Comparison of ENCODE assay signal across 1 cellular context in the genomic region with DNA sequence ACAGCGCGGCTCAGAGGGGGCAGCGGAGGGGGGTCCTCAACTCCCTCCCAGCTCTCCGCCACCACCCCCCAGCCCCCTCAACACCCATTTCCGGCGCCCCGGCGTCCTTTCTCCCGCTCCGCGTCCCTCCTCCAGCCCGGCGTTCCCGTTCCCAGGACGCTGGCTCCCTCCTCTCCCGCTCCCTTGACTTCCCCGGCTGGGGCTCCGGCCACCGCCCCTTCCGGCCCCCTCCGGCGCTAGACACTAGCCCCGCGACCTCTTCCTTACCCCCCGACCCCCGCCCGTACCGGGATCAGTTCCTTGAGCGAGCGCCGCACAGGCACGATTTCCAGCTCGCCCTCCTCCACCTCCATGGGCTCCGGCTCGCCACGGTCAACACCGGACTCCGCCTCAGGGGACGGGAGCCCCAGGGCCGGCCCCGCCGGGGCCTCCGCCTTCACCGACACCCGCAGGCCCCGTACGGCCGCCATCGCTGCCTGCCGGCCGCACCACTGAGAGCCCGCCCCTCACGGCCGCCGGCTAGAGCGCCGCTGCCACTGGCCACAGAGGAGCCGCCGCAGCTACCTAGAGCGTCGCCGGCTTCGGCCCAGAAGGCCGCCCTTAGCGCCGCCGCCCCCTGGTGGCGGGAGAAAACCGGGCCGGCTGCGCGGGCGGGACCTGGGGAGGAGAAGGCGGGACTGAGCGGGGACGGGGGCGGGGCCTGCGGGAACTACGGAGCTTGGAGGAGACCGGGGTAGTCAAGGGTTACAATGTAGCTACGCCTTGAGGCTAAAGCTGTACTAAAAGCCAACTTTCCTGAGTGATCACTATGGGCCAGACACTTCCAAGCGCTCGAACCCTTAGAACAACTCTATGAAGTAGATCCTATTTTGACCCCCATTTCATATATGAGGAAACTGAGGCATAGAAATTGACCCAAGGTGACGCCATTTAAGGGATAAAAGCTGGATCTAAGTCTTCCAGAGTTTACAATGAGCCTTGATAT.
TF ChIP-seq lines count a peak whose summit lies in the region.

A gene with protein sequence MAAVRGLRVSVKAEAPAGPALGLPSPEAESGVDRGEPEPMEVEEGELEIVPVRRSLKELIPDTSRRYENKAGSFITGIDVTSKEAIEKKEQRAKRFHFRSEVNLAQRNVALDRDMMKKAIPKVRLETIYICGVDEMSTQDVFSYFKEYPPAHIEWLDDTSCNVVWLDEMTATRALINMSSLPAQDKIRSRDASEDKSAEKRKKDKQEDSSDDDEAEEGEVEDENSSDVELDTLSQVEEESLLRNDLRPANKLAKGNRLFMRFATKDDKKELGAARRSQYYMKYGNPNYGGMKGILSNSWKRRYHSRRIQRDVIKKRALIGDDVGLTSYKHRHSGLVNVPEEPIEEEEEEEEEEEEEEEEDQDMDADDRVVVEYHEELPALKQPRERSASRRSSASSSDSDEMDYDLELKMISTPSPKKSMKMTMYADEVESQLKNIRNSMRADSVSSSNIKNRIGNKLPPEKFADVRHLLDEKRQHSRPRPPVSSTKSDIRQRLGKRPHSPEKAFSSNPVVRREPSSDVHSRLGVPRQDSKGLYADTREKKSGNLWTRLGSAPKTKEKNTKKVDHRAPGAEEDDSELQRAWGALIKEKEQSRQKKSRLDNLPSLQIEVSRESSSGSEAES (minus strand): TSS at position 493 of the 985 bp plus-strand sequence. CDS start 23 bp downstream, at position 470.

TF ChIP-seq in K562, 482 proteins besides CTCF, POLR2A, EP300 and RAD21 (continued from another document and continues in another):
- TF ChIP-seq, protein P1, sequence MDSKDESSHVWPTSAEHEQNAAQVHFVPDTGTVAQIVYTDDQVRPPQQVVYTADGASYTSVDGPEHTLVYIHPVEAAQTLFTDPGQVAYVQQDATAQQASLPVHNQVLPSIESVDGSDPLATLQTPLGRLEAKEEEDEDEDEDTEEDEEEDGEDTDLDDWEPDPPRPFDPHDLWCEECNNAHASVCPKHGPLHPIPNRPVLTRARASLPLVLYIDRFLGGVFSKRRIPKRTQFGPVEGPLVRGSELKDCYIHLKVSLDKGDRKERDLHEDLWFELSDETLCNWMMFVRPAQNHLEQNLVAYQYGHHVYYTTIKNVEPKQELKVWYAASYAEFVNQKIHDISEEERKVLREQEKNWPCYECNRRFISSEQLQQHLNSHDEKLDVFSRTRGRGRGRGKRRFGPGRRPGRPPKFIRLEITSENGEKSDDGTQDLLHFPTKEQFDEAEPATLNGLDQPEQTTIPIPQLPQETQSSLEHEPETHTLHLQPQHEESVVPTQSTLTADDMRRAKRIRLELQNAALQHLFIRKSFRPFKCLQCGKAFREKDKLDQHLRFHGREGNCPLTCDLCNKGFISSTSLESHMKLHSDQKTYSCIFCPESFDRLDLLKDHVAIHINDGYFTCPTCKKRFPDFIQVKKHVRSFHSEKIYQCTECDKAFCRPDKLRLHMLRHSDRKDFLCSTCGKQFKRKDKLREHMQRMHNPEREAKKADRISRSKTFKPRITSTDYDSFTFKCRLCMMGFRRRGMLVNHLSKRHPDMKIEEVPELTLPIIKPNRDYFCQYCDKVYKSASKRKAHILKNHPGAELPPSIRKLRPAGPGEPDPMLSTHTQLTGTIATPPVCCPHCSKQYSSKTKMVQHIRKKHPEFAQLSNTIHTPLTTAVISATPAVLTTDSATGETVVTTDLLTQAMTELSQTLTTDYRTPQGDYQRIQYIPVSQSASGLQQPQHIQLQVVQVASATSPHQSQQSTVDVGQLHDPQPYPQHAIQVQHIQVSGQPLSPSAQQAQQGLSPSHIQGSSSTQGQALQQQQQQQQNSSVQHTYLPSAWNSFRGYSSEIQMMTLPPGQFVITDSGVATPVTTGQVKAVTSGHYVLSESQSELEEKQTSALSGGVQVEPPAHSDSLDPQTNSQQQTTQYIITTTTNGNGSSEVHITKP (IDR thresholded peaks at IDR 0.05; ENCODE audit: partially characterized antibody): no peak
- TF ChIP-seq NEUROD1 (IDR thresholded peaks at IDR 0.05; ENCODE audit: borderline replicate concordance, low read depth, low read length, partially characterized antibody) (peak; percentile 57), PCBP2 (IDR thresholded peaks at IDR 0.05; ENCODE audit: low read depth, low read length, poor library complexity, severe bottlenecking) (no peak), PHF8 (IDR thresholded peaks at IDR 0.05; ENCODE audit: borderline replicate concordance, low read length) (peak; percentile 96), MBD2 (IDR thresholded peaks at IDR 0.05; ENCODE audit: borderline replicate concordance, low read depth) (0 out of 2 replicates have a peak, but pooled peaks have one; percentile 24), MEIS2 (IDR thresholded peaks at IDR 0.05; ENCODE audit: partially characterized antibody) (no peak), RNF2 (IDR thresholded peaks at IDR 0.05) (peak; percentile 62; the same call in 1 of the 2 replicates), SMAD3 (CRISPR knock-in tag; conservative IDR thresholded peaks at IDR 0.05) (no peak), POLR2B (IDR thresholded peaks at IDR 0.05; ENCODE audit: low read depth, partially characterized antibody) (peak; percentile 71), ZNF583 (CRISPR knock-in tag; IDR thresholded peaks at IDR 0.05) (no peak), ZNF184 (CRISPR knock-in tag; IDR thresholded peaks at IDR 0.05) (no peak), ZNF354B (CRISPR knock-in tag; IDR thresholded peaks at IDR 0.05) (no peak), ZNF253 (CRISPR knock-in tag; conservative IDR thresholded peaks at IDR 0.05) (no peak), HNRNPH1 (optimal IDR thresholded peaks at IDR 0.05; ENCODE audit: low read depth, low read length) (no peak), SP2 (IDR thresholded peaks at IDR 0.05; ENCODE audit: extremely low read depth, low read depth, low read length, poor library complexity, severe bottlenecking) (peak; percentile 100), TAF1 (IDR thresholded peaks at IDR 0.05; ENCODE audit: control insufficient read depth, extremely low read depth, insufficient read depth, low read length, severe bottlenecking) (peak; percentile 87), PHF20 (IDR thresholded peaks at IDR 0.05; ENCODE audit: partially characterized antibody) (peak; percentile 68), ZFP30 (CRISPR knock-in tag; IDR thresholded peaks at IDR 0.05; ENCODE audit: borderline replicate concordance) (no peak), SMAD4 (CRISPR knock-in tag; conservative IDR thresholded peaks at IDR 0.05) (peak; percentile 89), CCNT2 (IDR thresholded peaks at IDR 0.05; ENCODE audit: borderline replicate concordance, extremely low read depth, insufficient read length, low read depth, low read length) (peak; percentile 92), OTX1 (CRISPR knock-in tag; IDR thresholded peaks at IDR 0.05) (no peak), POLR2H (tag; IDR thresholded peaks at IDR 0.05; ENCODE audit: low read depth) (peak; percentile 47; the same call in 1 of the 2 replicates), JUN (IDR thresholded peaks at IDR 0.05; ENCODE audit: borderline replicate concordance, low read depth, low read length) (0 out of 2 replicates have a peak, but pooled peaks have one; percentile 19), JUN (CRISPR knock-in tag; IDR thresholded peaks at IDR 0.05; ENCODE audit: borderline replicate concordance) (no peak), ELF1 (tag; IDR thresholded peaks at IDR 0.05) (no peak), ZNF436 (CRISPR knock-in tag; IDR thresholded peaks at IDR 0.05) (no peak), ZNF551 (CRISPR knock-in tag; IDR thresholded peaks at IDR 0.05) (no peak), HIVEP1 (CRISPR knock-in tag; IDR thresholded peaks at IDR 0.05) (no peak), ZNF316 (IDR thresholded peaks at IDR 0.05) (no peak), MTA3 (IDR thresholded peaks at IDR 0.05; ENCODE audit: borderline replicate concordance) (peak; percentile 51; the same call in 1 of the 2 replicates), HDAC8 (tag; IDR thresholded peaks at IDR 0.05) (no peak)
- TF ChIP-seq, protein P2, sequence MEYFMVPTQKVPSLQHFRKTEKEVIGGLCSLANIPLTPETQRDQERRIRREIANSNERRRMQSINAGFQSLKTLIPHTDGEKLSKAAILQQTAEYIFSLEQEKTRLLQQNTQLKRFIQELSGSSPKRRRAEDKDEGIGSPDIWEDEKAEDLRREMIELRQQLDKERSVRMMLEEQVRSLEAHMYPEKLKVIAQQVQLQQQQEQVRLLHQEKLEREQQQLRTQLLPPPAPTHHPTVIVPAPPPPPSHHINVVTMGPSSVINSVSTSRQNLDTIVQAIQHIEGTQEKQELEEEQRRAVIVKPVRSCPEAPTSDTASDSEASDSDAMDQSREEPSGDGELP (CRISPR knock-in tag; IDR thresholded peaks at IDR 0.05; ENCODE audit: borderline replicate concordance): peak; percentile 91
- TF ChIP-seq, protein P3, sequence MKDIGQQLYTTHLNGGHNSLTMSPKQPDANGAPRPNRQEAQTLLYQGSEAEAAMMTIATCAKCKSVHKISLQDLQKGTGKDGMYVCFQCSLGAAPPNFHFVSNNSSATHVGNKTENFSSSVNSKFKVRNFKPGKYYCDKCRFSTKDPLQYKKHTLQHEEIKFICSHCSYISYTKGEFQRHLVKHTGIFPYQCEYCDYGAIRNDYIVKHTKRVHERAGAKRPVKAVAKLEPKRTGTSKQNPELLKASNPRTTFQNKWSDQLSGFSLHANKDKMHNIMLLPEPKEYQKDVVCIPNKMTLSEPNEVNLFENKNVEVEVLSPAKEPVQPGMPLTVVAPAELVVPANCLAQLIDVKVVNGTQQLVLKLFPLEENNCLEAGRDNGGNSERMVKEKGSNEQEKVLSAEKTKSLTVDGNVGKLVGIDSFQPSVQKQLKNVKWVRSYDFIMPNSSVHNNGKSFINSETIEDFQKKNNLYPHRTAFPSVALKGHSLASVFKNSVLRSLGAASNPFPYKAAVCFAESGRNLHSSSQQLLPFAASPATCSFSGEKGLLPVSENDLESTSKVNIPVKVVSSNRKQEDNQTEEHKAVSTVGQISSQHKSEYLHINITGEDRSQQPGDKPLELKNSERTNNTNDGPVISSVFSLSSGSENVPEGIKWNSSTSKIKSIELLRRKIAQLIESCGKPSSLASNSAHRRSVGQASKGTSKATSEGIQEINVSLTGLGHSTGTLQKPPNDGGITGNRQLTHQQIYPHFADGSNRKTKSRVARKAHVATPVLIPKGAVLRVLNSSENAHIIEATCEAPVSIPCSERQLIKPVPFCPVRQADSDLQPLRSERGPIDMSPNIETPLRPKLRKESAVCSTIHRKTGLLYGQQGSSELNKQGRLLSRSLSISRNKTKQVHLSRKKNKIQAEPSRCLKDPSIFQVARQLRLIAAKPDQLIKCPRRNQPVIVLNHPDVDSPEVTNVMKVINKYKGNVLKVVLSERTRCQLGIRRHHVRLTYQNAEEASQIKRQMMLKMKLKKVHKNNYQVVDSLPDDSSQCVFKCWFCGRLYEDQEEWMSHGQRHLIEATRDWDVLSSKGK (CRISPR knock-in tag; IDR thresholded peaks at IDR 0.05): no peak
- TF ChIP-seq, protein P4, sequence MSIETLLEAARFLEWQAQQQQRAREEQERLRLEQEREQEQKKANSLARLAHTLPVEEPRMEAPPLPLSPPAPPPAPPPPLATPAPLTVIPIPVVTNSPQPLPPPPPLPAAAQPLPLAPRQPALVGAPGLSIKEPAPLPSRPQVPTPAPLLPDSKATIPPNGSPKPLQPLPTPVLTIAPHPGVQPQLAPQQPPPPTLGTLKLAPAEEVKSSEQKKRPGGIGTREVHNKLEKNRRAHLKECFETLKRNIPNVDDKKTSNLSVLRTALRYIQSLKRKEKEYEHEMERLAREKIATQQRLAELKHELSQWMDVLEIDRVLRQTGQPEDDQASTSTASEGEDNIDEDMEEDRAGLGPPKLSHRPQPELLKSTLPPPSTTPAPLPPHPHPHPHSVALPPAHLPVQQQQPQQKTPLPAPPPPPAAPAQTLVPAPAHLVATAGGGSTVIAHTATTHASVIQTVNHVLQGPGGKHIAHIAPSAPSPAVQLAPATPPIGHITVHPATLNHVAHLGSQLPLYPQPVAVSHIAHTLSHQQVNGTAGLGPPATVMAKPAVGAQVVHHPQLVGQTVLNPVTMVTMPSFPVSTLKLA (conservative IDR thresholded peaks at IDR 0.05): peak; percentile 27 to 83; a peak in 3 of 4 replicates
- TF ChIP-seq, protein P5, sequence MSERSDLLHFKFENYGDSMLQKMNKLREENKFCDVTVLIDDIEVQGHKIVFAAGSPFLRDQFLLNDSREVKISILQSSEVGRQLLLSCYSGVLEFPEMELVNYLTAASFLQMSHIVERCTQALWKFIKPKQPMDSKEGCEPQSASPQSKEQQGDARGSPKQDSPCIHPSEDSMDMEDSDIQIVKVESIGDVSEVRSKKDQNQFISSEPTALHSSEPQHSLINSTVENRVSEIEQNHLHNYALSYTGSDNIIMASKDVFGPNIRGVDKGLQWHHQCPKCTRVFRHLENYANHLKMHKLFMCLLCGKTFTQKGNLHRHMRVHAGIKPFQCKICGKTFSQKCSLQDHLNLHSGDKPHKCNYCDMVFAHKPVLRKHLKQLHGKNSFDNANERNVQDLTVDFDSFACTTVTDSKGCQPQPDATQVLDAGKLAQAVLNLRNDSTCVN (CRISPR knock-in tag; IDR thresholded peaks at IDR 0.05): no peak
- TF ChIP-seq, protein P6, sequence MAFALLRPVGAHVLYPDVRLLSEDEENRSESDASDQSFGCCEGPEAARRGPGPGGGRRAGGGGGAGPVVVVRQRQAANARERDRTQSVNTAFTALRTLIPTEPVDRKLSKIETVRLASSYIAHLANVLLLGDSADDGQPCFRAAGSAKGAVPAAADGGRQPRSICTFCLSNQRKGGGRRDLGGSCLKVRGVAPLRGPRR (CRISPR knock-in tag; IDR thresholded peaks at IDR 0.05): no peak
- TF ChIP-seq, protein P7, sequence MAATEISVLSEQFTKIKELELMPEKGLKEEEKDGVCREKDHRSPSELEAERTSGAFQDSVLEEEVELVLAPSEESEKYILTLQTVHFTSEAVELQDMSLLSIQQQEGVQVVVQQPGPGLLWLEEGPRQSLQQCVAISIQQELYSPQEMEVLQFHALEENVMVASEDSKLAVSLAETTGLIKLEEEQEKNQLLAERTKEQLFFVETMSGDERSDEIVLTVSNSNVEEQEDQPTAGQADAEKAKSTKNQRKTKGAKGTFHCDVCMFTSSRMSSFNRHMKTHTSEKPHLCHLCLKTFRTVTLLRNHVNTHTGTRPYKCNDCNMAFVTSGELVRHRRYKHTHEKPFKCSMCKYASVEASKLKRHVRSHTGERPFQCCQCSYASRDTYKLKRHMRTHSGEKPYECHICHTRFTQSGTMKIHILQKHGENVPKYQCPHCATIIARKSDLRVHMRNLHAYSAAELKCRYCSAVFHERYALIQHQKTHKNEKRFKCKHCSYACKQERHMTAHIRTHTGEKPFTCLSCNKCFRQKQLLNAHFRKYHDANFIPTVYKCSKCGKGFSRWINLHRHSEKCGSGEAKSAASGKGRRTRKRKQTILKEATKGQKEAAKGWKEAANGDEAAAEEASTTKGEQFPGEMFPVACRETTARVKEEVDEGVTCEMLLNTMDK (IDR thresholded peaks at IDR 0.05; ENCODE audit: borderline replicate concordance, insufficient read depth, low read depth, low read length, poor library complexity, severe bottlenecking): peak; percentile 96
- TF ChIP-seq, protein P8, sequence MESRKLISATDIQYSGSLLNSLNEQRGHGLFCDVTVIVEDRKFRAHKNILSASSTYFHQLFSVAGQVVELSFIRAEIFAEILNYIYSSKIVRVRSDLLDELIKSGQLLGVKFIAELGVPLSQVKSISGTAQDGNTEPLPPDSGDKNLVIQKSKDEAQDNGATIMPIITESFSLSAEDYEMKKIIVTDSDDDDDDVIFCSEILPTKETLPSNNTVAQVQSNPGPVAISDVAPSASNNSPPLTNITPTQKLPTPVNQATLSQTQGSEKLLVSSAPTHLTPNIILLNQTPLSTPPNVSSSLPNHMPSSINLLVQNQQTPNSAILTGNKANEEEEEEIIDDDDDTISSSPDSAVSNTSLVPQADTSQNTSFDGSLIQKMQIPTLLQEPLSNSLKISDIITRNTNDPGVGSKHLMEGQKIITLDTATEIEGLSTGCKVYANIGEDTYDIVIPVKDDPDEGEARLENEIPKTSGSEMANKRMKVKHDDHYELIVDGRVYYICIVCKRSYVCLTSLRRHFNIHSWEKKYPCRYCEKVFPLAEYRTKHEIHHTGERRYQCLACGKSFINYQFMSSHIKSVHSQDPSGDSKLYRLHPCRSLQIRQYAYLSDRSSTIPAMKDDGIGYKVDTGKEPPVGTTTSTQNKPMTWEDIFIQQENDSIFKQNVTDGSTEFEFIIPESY (CRISPR knock-in tag; IDR thresholded peaks at IDR 0.05): peak; percentile 46; the same call in 1 of the 2 replicates
